1 cellular context compared by ENCODE assay signal in the genomic region with DNA sequence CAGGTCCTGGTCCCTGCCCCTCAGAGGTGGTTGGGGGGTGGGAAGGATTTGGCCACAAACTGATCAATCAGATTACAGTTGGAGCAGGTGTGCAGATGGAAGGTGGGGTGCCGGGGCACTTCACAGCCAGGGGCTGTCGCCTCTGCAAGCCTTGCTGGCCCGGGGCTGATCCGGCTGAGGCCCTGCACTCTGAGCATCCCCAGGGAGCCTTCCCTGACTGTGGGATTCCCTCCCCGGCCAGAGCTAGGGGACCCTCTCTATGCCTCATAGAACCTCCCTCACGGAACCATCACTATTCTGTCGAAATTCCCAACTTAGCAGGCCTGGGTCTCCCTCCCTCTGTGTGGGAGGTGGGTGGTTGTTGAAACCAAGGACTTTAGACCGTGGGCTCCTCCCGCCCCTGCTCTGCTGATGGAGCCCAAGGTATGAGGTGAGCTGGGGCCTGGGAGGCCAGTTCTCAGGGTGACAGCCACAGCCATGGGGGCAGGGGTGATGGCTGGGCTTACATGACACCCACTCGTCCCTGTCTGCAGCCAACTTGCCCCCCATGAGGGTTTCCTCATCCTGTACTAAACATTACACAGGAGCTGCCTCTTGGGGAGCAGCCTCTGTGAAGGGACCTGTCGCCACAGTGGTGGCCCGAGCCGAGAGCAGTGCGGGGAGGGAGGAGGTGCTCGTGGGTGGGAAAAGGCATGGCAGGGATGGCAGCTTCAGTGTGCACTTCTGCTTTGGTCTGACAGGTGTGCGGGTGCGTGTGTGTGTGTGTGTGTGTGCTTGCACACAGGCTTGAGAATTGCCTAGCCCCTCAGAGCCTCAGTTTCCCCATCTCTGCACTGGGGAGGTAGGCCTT.
TF ChIP-seq lines count a peak whose summit lies in the region.

No MANE protein-coding gene starts in this region.

TF ChIP-seq in HepG2, 621 proteins besides CTCF, POLR2A, EP300 and RAD21 (continued from another document and continues in another):
- TF ChIP-seq ZNF318 (CRISPR knock-in tag; IDR thresholded peaks at IDR 0.05) (no peak), GATAD1 (CRISPR knock-in tag; IDR thresholded peaks at IDR 0.05) (no peak; the same call in 1 of the 2 replicates), HNF4A (CRISPR knock-in tag; IDR thresholded peaks at IDR 0.05) (peak; percentile 94), ZFP82 (CRISPR knock-in tag; IDR thresholded peaks at IDR 0.05; ENCODE audit: borderline replicate concordance) (no peak), ZNF782 (CRISPR knock-in tag; IDR thresholded peaks at IDR 0.05; ENCODE audit: borderline replicate concordance) (no peak), RXRA (CRISPR knock-in tag; IDR thresholded peaks at IDR 0.05) (peak; percentile 63), ZNF296 (CRISPR knock-in tag; conservative IDR thresholded peaks at IDR 0.05) (no peak), MAZ (IDR thresholded peaks at IDR 0.05; ENCODE audit: borderline replicate concordance, low read depth, low read length) (peak; percentile 32; the same call in 1 of the 2 replicates), MAZ (CRISPR knock-in tag; IDR thresholded peaks at IDR 0.05; ENCODE audit: low read depth) (no peak; the same call in 1 of the 2 replicates), YEATS2 (CRISPR knock-in tag; IDR thresholded peaks at IDR 0.05; ENCODE audit: borderline replicate concordance) (no peak), SRY (CRISPR knock-in tag; IDR thresholded peaks at IDR 0.05) (no peak), HMG20B (CRISPR knock-in tag; conservative IDR thresholded peaks at IDR 0.05) (no peak), ADNP (CRISPR knock-in tag; IDR thresholded peaks at IDR 0.05) (no peak), NR1H2 (CRISPR knock-in tag; IDR thresholded peaks at IDR 0.05; ENCODE audit: borderline replicate concordance, low read depth) (no peak), GLMP (CRISPR knock-in tag; IDR thresholded peaks at IDR 0.05; ENCODE audit: borderline replicate concordance) (no peak), GABPB1 (CRISPR knock-in tag; IDR thresholded peaks at IDR 0.05) (peak; percentile 27), ETV5 (CRISPR knock-in tag; IDR thresholded peaks at IDR 0.05; ENCODE audit: borderline replicate concordance) (peak; percentile 50), DR1 (CRISPR knock-in tag; IDR thresholded peaks at IDR 0.05) (no peak), ZNF749 (CRISPR knock-in tag; IDR thresholded peaks at IDR 0.05; ENCODE audit: borderline replicate concordance) (no peak), AHDC1 (CRISPR knock-in tag; IDR thresholded peaks at IDR 0.05; ENCODE audit: borderline replicate concordance) (no peak), AHR (CRISPR knock-in tag; IDR thresholded peaks at IDR 0.05) (no peak), SMAD9 (CRISPR knock-in tag; IDR thresholded peaks at IDR 0.05) (no peak), ATRX (CRISPR knock-in tag; IDR thresholded peaks at IDR 0.05; ENCODE audit: borderline replicate concordance) (no peak), KDM2A (CRISPR knock-in tag; IDR thresholded peaks at IDR 0.05; ENCODE audit: borderline replicate concordance, low read depth) (peak; percentile 47; the same call in 1 of the 2 replicates), ZNF256 (CRISPR knock-in tag; conservative IDR thresholded peaks at IDR 0.05) (no peak), ZNF264 (CRISPR knock-in tag; IDR thresholded peaks at IDR 0.05) (no peak), MAF1 (CRISPR knock-in tag; IDR thresholded peaks at IDR 0.05; ENCODE audit: borderline replicate concordance) (no peak), MLLT10 (CRISPR knock-in tag; IDR thresholded peaks at IDR 0.05) (no peak), CENPBD1 (CRISPR knock-in tag; IDR thresholded peaks at IDR 0.05; ENCODE audit: borderline replicate concordance, low read depth) (no peak), TOE1 (CRISPR knock-in tag; IDR thresholded peaks at IDR 0.05) (no peak), ZNF333 (CRISPR knock-in tag; IDR thresholded peaks at IDR 0.05; ENCODE audit: borderline replicate concordance) (no peak), MAFF (IDR thresholded peaks at IDR 0.05; ENCODE audit: low read depth, low read length) (no peak), PHF20 (CRISPR knock-in tag; IDR thresholded peaks at IDR 0.05) (no peak)
- TF ChIP-seq, protein P1, sequence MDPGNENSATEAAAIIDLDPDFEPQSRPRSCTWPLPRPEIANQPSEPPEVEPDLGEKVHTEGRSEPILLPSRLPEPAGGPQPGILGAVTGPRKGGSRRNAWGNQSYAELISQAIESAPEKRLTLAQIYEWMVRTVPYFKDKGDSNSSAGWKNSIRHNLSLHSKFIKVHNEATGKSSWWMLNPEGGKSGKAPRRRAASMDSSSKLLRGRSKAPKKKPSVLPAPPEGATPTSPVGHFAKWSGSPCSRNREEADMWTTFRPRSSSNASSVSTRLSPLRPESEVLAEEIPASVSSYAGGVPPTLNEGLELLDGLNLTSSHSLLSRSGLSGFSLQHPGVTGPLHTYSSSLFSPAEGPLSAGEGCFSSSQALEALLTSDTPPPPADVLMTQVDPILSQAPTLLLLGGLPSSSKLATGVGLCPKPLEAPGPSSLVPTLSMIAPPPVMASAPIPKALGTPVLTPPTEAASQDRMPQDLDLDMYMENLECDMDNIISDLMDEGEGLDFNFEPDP (CRISPR knock-in tag; conservative IDR thresholded peaks at IDR 0.05): no peak
- TF ChIP-seq, protein P2, sequence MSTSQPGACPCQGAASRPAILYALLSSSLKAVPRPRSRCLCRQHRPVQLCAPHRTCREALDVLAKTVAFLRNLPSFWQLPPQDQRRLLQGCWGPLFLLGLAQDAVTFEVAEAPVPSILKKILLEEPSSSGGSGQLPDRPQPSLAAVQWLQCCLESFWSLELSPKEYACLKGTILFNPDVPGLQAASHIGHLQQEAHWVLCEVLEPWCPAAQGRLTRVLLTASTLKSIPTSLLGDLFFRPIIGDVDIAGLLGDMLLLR (CRISPR knock-in tag; IDR thresholded peaks at IDR 0.05): no peak
- TF ChIP-seq, protein P3, sequence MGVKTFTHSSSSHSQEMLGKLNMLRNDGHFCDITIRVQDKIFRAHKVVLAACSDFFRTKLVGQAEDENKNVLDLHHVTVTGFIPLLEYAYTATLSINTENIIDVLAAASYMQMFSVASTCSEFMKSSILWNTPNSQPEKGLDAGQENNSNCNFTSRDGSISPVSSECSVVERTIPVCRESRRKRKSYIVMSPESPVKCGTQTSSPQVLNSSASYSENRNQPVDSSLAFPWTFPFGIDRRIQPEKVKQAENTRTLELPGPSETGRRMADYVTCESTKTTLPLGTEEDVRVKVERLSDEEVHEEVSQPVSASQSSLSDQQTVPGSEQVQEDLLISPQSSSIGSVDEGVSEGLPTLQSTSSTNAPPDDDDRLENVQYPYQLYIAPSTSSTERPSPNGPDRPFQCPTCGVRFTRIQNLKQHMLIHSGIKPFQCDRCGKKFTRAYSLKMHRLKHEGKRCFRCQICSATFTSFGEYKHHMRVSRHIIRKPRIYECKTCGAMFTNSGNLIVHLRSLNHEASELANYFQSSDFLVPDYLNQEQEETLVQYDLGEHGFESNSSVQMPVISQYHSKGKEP (CRISPR knock-in tag; IDR thresholded peaks at IDR 0.05): no peak
